In the genomic region with DNA sequence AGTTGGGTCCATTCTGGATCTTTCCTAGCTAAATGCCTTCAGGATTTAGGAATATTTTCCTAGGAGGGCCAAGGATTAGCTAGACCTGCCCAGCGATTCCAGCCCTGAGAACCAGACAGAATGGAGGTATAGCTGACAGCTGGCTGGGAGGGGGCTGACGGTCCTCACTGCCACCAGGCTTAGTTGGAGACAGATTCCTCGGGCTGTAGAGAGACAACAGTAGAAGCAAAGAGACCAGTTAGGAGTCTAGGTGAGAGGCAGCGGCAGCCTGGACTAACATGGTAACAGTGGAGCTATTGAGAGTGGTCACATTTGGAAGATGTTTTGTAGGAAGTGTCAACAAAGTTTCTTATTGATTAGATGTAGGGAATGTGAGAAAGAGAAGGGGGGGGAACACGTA, we compare ENCODE assay signal across 5 cellular contexts. TPM values are rescaled to one million over a fixed set of nuclear protein-coding genes. Genes with fewer than 3 reads are reported as not detected.
"Had no signal": no experiment of that assay in that cellular context is flagged by ENCODE, and none has a peak within 500 bp of the region (broad histone marks: within the 10 kb centered on the region; RNA-seq: fewer than 3 reads in every experiment).

No MANE protein-coding gene starts in this region.

RNA-seq across cellular contexts. Expression of a gene that starts 11.4 kb away (rescaled TPM):
- total RNA-seq: dermis microvascular lymphatic vessel endothelial cell, neural crest cell, osteoblast, pulmonary artery endothelial cell had no signal
- polyA plus RNA-seq: keratinocyte had no signal
